Comparison of ENCODE assay signal across 1 cellular context in genomic region chr15:70147178-70147760, GRCh38.
A peak's percentile ranks its signal among the peaks of the same experiment; 100 is the strongest.
TF ChIP-seq lines count a peak whose summit lies in the region.

No MANE protein-coding gene starts in this region.

TF ChIP-seq in K562, 482 proteins besides CTCF, POLR2A, EP300 and RAD21:
- TF ChIP-seq DEAF1 (CRISPR knock-in tag; IDR thresholded peaks at IDR 0.05), result no peak
- no peak for TF ChIP-seq ZNF24 (IDR thresholded peaks at IDR 0.05)
- TF ChIP-seq CHD4 (IDR thresholded peaks at IDR 0.05; ENCODE audit: insufficient read depth, insufficient replicate concordance, low read depth, low read length, poor library complexity, severe bottlenecking), result no peak
- no peak for TF ChIP-seq SAFB2 (IDR thresholded peaks at IDR 0.05; ENCODE audit: borderline replicate concordance, low read depth, low read length, severe bottlenecking)
- TF ChIP-seq CXXC5 (CRISPR knock-in tag; IDR thresholded peaks at IDR 0.05), result no peak
- TF ChIP-seq ZNF121 (CRISPR knock-in tag; conservative IDR thresholded peaks at IDR 0.05), result 0 out of 2 replicates have a peak, but pooled peaks have one; percentile 1
- TF ChIP-seq ZKSCAN8 (CRISPR knock-in tag; IDR thresholded peaks at IDR 0.05), result no peak
- TF ChIP-seq SMAD4 (CRISPR knock-in tag; conservative IDR thresholded peaks at IDR 0.05), result no peak
- no peak for TF ChIP-seq MCM5 (IDR thresholded peaks at IDR 0.05; ENCODE audit: low read depth)
- no peak for TF ChIP-seq HIVEP1 (CRISPR knock-in tag; IDR thresholded peaks at IDR 0.05)
- no peak for TF ChIP-seq DMBX1 (CRISPR knock-in tag; IDR thresholded peaks at IDR 0.05; ENCODE audit: borderline replicate concordance)
- TF ChIP-seq MECOM (CRISPR knock-in tag; IDR thresholded peaks at IDR 0.05), result no peak
- TF ChIP-seq ZNF584 (CRISPR knock-in tag; IDR thresholded peaks at IDR 0.05; ENCODE audit: low read depth), result no peak
- TF ChIP-seq ZNF140 (CRISPR knock-in tag; IDR thresholded peaks at IDR 0.05), result no peak
- 0 out of 4 replicates have a peak, but pooled peaks of 1 of the 2 experiments have one; percentile 15 for TF ChIP-seq NRF1 (conservative IDR thresholded peaks at IDR 0.05 in 1 of 2, IDR thresholded peaks at IDR 0.05 in 1 of 2)
- TF ChIP-seq U2AF1 (optimal IDR thresholded peaks at IDR 0.05; ENCODE audit: low read depth, low read length), result no peak
- TF ChIP-seq THAP7 (CRISPR knock-in tag; IDR thresholded peaks at IDR 0.05), result no peak
